ENCODE assay signal across 10 cellular contexts in genomic region chr10:17910144-17910789, GRCh38. TPM values are rescaled to one million over a fixed set of nuclear protein-coding genes. Genes with fewer than 3 reads are reported as not detected.
DNase-seq lines count a peak whose midpoint lies in the region; ATAC-seq, FAIRE-seq and TF ChIP-seq lines count a peak whose summit lies in the region.
"Had no signal": no experiment of that assay in that cellular context is flagged by ENCODE, and none has a peak within 500 bp of the region (broad histone marks: within the 10 kb centered on the region; RNA-seq: fewer than 3 reads in every experiment).

No MANE protein-coding gene starts in this region.

- peak; percentile 56 for TF ChIP-seq CTCF in bronchial epithelial cell (IDR thresholded peaks at IDR 0.05; ENCODE audit: insufficient read depth, low read length, severe bottlenecking)
- peak; percentile 34 to 58 (median 52) for TF ChIP-seq CTCF in right lobe of liver (IDR thresholded peaks at IDR 0.05)

- FAIRE-seq in bronchial epithelial cell (lab: Jason Lieb, UNC), result no peak

- no peak for TF ChIP-seq POLR2A in right lobe of liver (IDR thresholded peaks at IDR 0.05)

- intact Hi-C loops in right lobe of liver (cut with DNase I), result no loop called here

- peak; percentile 68 to 75 (median 72) for ATAC-seq in right lobe of liver
- no peak for ATAC-seq in HG03342 (IDR thresholded peaks at IDR 0.05; ENCODE audit: unreplicated experiment)
- ATAC-seq: activated T-cell treated with anti-CD3 and anti-CD28 coated beads, Interleukin-2, amount 50 U/mL, for 72 hours had no signal

- H3K4me1 ChIP-seq in HAP-1, result peaks cover 13% of the 10 kb centered on the region
- H3K4me1 ChIP-seq in right lobe of liver, result no peaks in the 10 kb centered on the region
- H3K4me1 ChIP-seq: BLaER1 treated with 17β-estradiol and CSF1 and Interleukin-3, amounts not matched to agents 10 nM and 100 nM had no signal

- no peak overlapping the region for H3K27ac ChIP-seq in right lobe of liver
- H3K27ac ChIP-seq: BLaER1 treated with 17β-estradiol and CSF1 and Interleukin-3, amounts not matched to agents 10 nM and 100 nM had no signal

- H3K4me3 ChIP-seq in HAP-1 (no peak overlapping the region), bronchial epithelial cell (ENCODE audit: low read depth, low read length) (no peak overlapping the region), right lobe of liver (no peak overlapping the region)
- H3K4me3 ChIP-seq: BLaER1 treated with 17β-estradiol and CSF1 and Interleukin-3, amounts not matched to agents 10 nM and 100 nM had no signal

- 12% methylated on average over 12 of the region's 12 CpGs for WGBS in right lobe of liver (ENCODE audit: insufficient coverage, low coverage, low lambda C conversion rate, missing lambda C conversion rate)

- H3K36me3 ChIP-seq in HAP-1 (replicated peaks) (no peaks in the 10 kb centered on the region), bronchial epithelial cell (ENCODE audit: control insufficient read depth, insufficient read depth, low read length) (no peaks in the 10 kb centered on the region), right lobe of liver (peaks cover 0 to 4% (median 0%) of the 10 kb centered on the region in 4 donors)

- in situ Hi-C loops in HAP-1 (cut with MboI; ENCODE audit: low sequenced_read_pairs), result no loop called here

- DNase-seq in NCI-H146 (lab: John Stamatoyannopoulos, UW), result peak; percentile 28
- no peak for DNase-seq in NCI-H146 treated with DMSO at 0.1 percent for 48 hours (lab: John Stamatoyannopoulos, UW; ENCODE audit: unreplicated experiment)
- peak; percentile 71 to 78 for DNase-seq in HAP-1 (ENCODE audit: low spot score in 2 of 2)
- peak; percentile 68 for DNase-seq in NCI-H82 treated with DMSO at 0.1 percent for 48 hours (lab: John Stamatoyannopoulos, UW; ENCODE audit: unreplicated experiment)
- peak; percentile 49 for DNase-seq in bronchial epithelial cell (ENCODE audit: low read depth)
- no peak for DNase-seq in right lobe of liver
- no peak for DNase-seq in central memory CD4-positive, alpha-beta T cell

- no peaks in the 10 kb centered on the region for H3K27me3 ChIP-seq in HAP-1 (ENCODE audit: low read depth)
- no peaks in the 10 kb centered on the region for H3K27me3 ChIP-seq in bronchial epithelial cell (ENCODE audit: control insufficient read depth, insufficient read depth, low read length)
- no peaks in the 10 kb centered on the region for H3K27me3 ChIP-seq in right lobe of liver
- H3K27me3 ChIP-seq: BLaER1 treated with 17β-estradiol and CSF1 and Interleukin-3, amounts not matched to agents 10 nM and 100 nM had no signal

- no peaks in the 10 kb centered on the region for H3K9me3 ChIP-seq in HAP-1
- H3K9me3 ChIP-seq in right lobe of liver, result no peaks in the 10 kb centered on the region

RNA-seq across cellular contexts. Expression of gene SLC39A12, which starts 41.5 kb away (rescaled TPM):
- total RNA-seq in bronchial epithelial cell (not detected in 2 replicates), right lobe of liver (under 1 TPM in 2 of 6 experiments, not detected in 4; 0.10 to 0.11 TPM)
- total RNA-seq: activated T-cell treated with anti-CD3 and anti-CD28 coated beads, Interleukin-2, amount 50 U/mL, for 72 hours had no signal

Comparison
In these comparisons a context has a peak if more than half of its experiments do, and no peak if none do; other contexts are left out.
1. DNase-seq: peak in NCI-H146 (single experiment), HAP-1 (2 of 2), NCI-H82 treated with DMSO at 0.1 percent for 48 hours (single experiment) and bronchial epithelial cell (single experiment); none in NCI-H146 treated with DMSO at 0.1 percent for 48 hours (single experiment), right lobe of liver (0 of 3) and central memory CD4-positive, alpha-beta T cell (single experiment).